10 cellular contexts compared by ENCODE assay signal in the genomic region with DNA sequence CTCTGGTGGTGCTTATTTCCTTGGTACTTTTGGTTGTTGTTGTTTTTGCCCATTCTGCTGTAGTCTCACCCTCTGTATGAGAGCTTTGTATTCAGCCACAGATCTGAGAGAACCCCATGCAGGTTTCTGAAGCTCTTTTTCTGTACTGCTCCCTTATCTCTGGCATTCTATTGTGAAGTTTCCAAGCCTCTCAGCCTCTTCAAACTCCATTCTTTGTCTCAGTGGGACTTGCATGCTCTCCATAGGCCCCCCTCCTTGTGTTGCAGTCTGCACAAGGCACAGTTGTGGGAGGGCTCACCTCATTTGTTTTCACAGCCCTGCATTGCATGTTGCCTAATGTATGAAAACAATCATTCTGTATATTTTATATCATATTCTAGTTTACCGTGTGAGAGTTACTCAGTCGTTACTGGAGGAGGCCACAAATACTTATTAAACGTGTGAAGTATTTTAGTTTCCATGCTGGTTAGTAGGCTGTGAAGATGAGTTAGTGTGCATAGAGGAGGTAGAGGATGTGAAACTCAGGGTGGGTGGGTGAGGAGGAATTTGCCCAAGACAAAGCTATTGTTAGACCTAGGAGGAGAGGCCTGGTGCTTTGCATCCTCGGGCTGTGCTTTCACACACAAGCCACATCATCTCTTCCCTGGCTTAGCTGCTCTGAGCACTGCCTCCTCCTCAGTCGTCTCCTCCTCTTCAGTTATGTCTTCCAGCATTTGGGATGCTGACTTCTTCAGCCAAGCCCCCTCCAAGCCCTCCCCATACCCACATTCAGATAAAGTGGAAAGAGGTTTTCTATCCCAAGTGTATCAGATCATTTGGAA. TPM values are rescaled to one million over a fixed set of nuclear protein-coding genes. Genes with fewer than 3 reads are reported as not detected.
A peak's percentile ranks its signal among the peaks of the same experiment; 100 is the strongest.
DNase-seq lines count a peak whose midpoint lies in the region; ATAC-seq and TF ChIP-seq lines count a peak whose summit lies in the region.
"Had no signal": no experiment of that assay in that cellular context is flagged by ENCODE, and none has a peak within 500 bp of the region (broad histone marks: within the 10 kb centered on the region; RNA-seq: fewer than 3 reads in every experiment).

No MANE protein-coding gene starts in this region.

- TF ChIP-seq CTCF in mucosa of descending colon (IDR thresholded peaks at IDR 0.05) (no peak), RWPE1 (conservative IDR thresholded peaks at IDR 0.05; ENCODE audit: low read depth) (no peak)

- POLR2A ChIA-PET in RWPE1 (lab: Yijun Ruan, JAX; ENCODE audit: low non-redundant PET), result no interaction called here

- H3K36me3 ChIP-seq in mucosa of descending colon (ENCODE audit: low read depth), result no peaks in the 10 kb centered on the region
- H3K36me3 ChIP-seq: right lobe of liver had no signal

- peak in 1 of 3 donors; percentile 24 for DNase-seq in mucosa of descending colon
- DNase-seq in NCI-H2107 (lab: John Stamatoyannopoulos, UW), result no peak
- DNase-seq in RWPE1 (ENCODE audit: low spot score), result no peak
- DNase-seq in NCI-H1105 (lab: John Stamatoyannopoulos, UW), result no peak
- DNase-seq in GDM1 (lab: John Stamatoyannopoulos, UW), result no peak
- DNase-seq: IMR-90, right lobe of liver had no signal

- intact Hi-C loops in mucosa of descending colon (cut with DNase I, micrococcal nuclease), result loop anchor here (5.0 to 10.0 kb wide), 2 partner anchors 183 to 185 kb away; no protein-coding TSS in a partner anchor

- H3K27ac ChIP-seq in RWPE1, result no peak overlapping the region
- H3K27ac ChIP-seq: right lobe of liver had no signal

- TF ChIP-seq POLR2A in Raji (IDR thresholded peaks at IDR 0.05; ENCODE audit: insufficient read depth, low read depth, low read length), result peak; percentile 70

- H3K9me3 ChIP-seq in mucosa of descending colon, result no peaks in the 10 kb centered on the region
- H3K9me3 ChIP-seq: right lobe of liver had no signal

- CTCF ChIA-PET in RWPE1 (lab: Yijun Ruan, JAX), result interaction anchor here (0.6 kb wide), 1 partner anchor 218 kb away, joined by 4 read pairs; no protein-coding TSS in a partner anchor

- no peak overlapping the region for H3K4me3 ChIP-seq in mucosa of descending colon
- H3K4me3 ChIP-seq: right lobe of liver had no signal

- no peaks in the 10 kb centered on the region for H3K4me1 ChIP-seq in mucosa of descending colon (ENCODE audit: low read depth)

- peak; percentile 26 for ATAC-seq in GM18861 (IDR thresholded peaks at IDR 0.05; ENCODE audit: unreplicated experiment)
- ATAC-seq in HG02759 (IDR thresholded peaks at IDR 0.05; ENCODE audit: unreplicated experiment), result peak; percentile 42
- peak; percentile 48 for ATAC-seq in mucosa of descending colon

RNA-seq across cellular contexts. Expression of gene CHI3L2, which starts 7.8 kb away (rescaled TPM):
- 1 to 10 TPM in 2 of 3 donors, under 1 TPM in 1; 0.76 to 3.3 (median 1.1) TPM for total RNA-seq in mucosa of descending colon

RNA-seq across cellular contexts. Expression of gene DENND2D, which starts 19.2 kb away (rescaled TPM):
- 10 to 100 TPM; 42.2 to 65.4 (median 63.3) TPM for total RNA-seq in mucosa of descending colon
